In the genomic region with DNA sequence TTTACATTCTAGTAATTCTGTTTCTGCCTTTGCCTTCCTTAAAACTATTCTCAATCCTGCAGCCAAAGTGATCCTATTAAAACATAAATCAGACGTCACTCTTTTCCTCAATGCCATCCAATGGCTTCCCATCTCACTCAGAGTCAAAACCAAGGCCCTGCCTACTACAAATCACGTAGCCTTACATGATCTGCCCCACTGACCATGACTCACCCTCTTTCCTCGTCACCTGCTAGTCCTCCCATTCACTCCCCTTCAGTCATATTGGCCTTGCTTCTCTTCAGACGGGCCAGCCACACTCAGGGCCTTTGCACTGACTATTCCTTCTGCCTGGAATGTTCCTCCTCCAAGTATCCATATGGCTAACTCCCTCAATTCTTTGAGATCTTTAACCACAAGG, we compare ENCODE assay signal across 8 cellular contexts. TPM values are rescaled to one million over a fixed set of nuclear protein-coding genes. Genes with fewer than 3 reads are reported as not detected.
A peak's percentile ranks its signal among the peaks of the same experiment; 100 is the strongest.
DNase-seq lines count a peak whose midpoint lies in the region; ATAC-seq and TF ChIP-seq lines count a peak whose summit lies in the region.

No MANE protein-coding gene starts in this region.

- TF ChIP-seq CTCF in activated CD8-positive, alpha-beta T cell treated with anti-CD3 and anti-CD28 coated beads for 36 hours (IDR thresholded peaks at IDR 0.05): no peak

- no peaks in the 10 kb centered on the region for H3K36me3 Mint-ChIP-seq in activated CD8-positive, alpha-beta T cell treated with anti-CD3 and anti-CD28 coated beads for 36 hours (ENCODE audit: low read depth)

- peak overlapping the region; percentile 91 for H3K27ac Mint-ChIP-seq in activated CD8-positive, alpha-beta T cell treated with anti-CD3 and anti-CD28 coated beads for 36 hours

- POLR2A ChIA-PET in activated CD8-positive, alpha-beta T cell treated with anti-CD3 and anti-CD28 coated beads for 36 hours (lab: Charles Lee): interaction anchor here (1.4 kb wide), 1 partner anchor 43 kb away, joined by 6 read pairs; a partner anchor contains a TSS

- peak; percentile 61 for ATAC-seq in HG03039 (IDR thresholded peaks at IDR 0.05; ENCODE audit: unreplicated experiment)
- ATAC-seq in activated CD8-positive, alpha-beta T cell treated with anti-CD3 and anti-CD28 coated beads for 36 hours: peak; percentile 64

- intact Hi-C loops in activated CD8-positive, alpha-beta T cell treated with anti-CD3 and anti-CD28 coated beads for 36 hours (cut with micrococcal nuclease): loop anchor here (1.0 kb wide), 2 partner anchors 47 to 365 kb away; no protein-coding TSS in a partner anchor

- H3K27me3 Mint-ChIP-seq in activated CD8-positive, alpha-beta T cell treated with anti-CD3 and anti-CD28 coated beads for 36 hours: no peaks in the 10 kb centered on the region

- DNase-seq in stimulated activated CD4-positive, alpha-beta T cell treated with anti-CD3 and anti-CD28 coated beads, Interleukin-15, amount 100 ng/mL, for 24 hours: peak; percentile 47
- no peak for DNase-seq in stimulated activated CD4-positive, alpha-beta T cell treated with anti-CD3 and anti-CD28 coated beads, Interleukin-12 subunit alpha, Interleukin-12 subunit beta, amount 100 ng/mL, for 4 hours
- DNase-seq in activated CD8-positive, alpha-beta T cell treated with anti-CD3 and anti-CD28 coated beads for 36 hours: peak; percentile 53
- DNase-seq in ecto neural progenitor cell (ENCODE audit: low spot score): no peak
- no peak for DNase-seq in KG1 (lab: John Stamatoyannopoulos, UW)
- no peak for DNase-seq in activated gamma-delta T cell treated with Interleukin-2 at 50 U/mL for 16 hours
- DNase-seq in NOMO-1 treated with DMSO at 0.1 percent for 48 hours (lab: John Stamatoyannopoulos, UW; ENCODE audit: unreplicated experiment): no peak

- peak overlapping the region; percentile 28 for H3K4me3 Mint-ChIP-seq in activated CD8-positive, alpha-beta T cell treated with anti-CD3 and anti-CD28 coated beads for 36 hours

- CTCF ChIA-PET in activated CD8-positive, alpha-beta T cell treated with anti-CD3 and anti-CD28 coated beads for 36 hours (lab: Charles Lee): interaction anchor here (1.4 to 4.4 kb wide), 3 partner anchors 44 to 403 kb away, joined by 4 to 28 read pairs (median 6); a partner anchor contains a TSS

- peaks cover 31% of the 10 kb centered on the region for H3K4me1 Mint-ChIP-seq in activated CD8-positive, alpha-beta T cell treated with anti-CD3 and anti-CD28 coated beads for 36 hours (ENCODE audit: low read depth)

- H3K9me3 Mint-ChIP-seq in activated CD8-positive, alpha-beta T cell treated with anti-CD3 and anti-CD28 coated beads for 36 hours: no peaks in the 10 kb centered on the region

RNA-seq across cellular contexts. Expression of a gene that starts 39.0 kb away (rescaled TPM):
- total RNA-seq in activated CD8-positive, alpha-beta T cell treated with anti-CD3 and anti-CD28 coated beads for 36 hours: 10 to 100 TPM; 20.8 to 23.3 TPM

RNA-seq across cellular contexts. Expression of a gene that starts 43.6 kb away (rescaled TPM):
- 1 to 10 TPM; 5.4 to 6.7 TPM for total RNA-seq in activated CD8-positive, alpha-beta T cell treated with anti-CD3 and anti-CD28 coated beads for 36 hours

Comparison
In these comparisons a context has a peak if more than half of its experiments do, and no peak if none do; other contexts are left out.
1. DNase-seq: peak in stimulated activated CD4-positive, alpha-beta T cell treated with anti-CD3 and anti-CD28 coated beads, Interleukin-15, amount 100 ng/mL, for 24 hours (single experiment) and activated CD8-positive, alpha-beta T cell treated with anti-CD3 and anti-CD28 coated beads for 36 hours (single experiment); none in stimulated activated CD4-positive, alpha-beta T cell treated with anti-CD3 and anti-CD28 coated beads, Interleukin-12 subunit alpha, Interleukin-12 subunit beta, amount 100 ng/mL, for 4 hours (single experiment), ecto neural progenitor cell (single experiment), KG1 (single experiment), activated gamma-delta T cell treated with Interleukin-2 at 50 U/mL for 16 hours (single experiment) and NOMO-1 treated with DMSO at 0.1 percent for 48 hours (single experiment).